In genomic region chr1:20151906-20152598, GRCh38 we compare ENCODE assay signal across 1 cellular context.
TF ChIP-seq lines count a peak whose summit lies in the region.

No MANE protein-coding gene starts in this region.

TF ChIP-seq in IMR-90, 13 proteins besides CTCF, POLR2A, EP300 and RAD21:
- TF ChIP-seq ELK1 (IDR thresholded peaks at IDR 0.05; ENCODE audit: borderline replicate concordance, low read depth, low read length) (no peak), MAZ (IDR thresholded peaks at IDR 0.05; ENCODE audit: borderline replicate concordance, low read depth, low read length) (peak; percentile 86; the same call in 1 of the 2 replicates), SMC3 (IDR thresholded peaks at IDR 0.05; ENCODE audit: low read depth, low read length) (peak; percentile 85)
